ENCODE assay signal across 19 cellular contexts in the genomic region with DNA sequence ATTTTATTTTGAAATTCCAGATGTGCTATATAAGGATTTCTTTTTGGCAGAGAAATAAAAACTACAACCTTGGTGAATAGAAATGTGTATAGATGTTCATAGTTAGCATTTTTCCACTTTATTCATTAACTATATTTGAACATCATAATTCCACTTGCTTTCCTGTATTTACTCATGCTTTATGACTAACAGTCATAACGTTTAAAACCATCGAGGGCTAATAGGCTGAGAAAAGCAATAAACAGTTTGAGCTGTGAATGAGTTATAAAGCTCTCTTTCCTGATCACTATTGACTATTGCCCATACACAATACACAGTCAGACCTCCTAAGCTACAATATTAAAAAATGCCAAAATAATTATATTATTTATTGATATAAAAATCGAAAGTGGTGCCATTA.
DNase-seq lines count a peak whose midpoint lies in the region; ATAC-seq, FAIRE-seq and TF ChIP-seq lines count a peak whose summit lies in the region.
"Had no signal": no experiment of that assay in that cellular context is flagged by ENCODE, and none has a peak within 500 bp of the region (broad histone marks: within the 10 kb centered on the region; RNA-seq: fewer than 3 reads in every experiment).

No MANE protein-coding gene starts in this region.

- H3K9me1 ChIP-seq in IMR-90 (ENCODE audit: insufficient read depth, low read length): 0 out of 2 replicates have a peak, but pooled peaks cover 3% of the 10 kb centered on the region

- in situ Hi-C loops in IMR-90 (cut with MboI; ENCODE audit: low sequenced_read_pairs): no loop called here

- H3K36me3 ChIP-seq in IMR-90 (ENCODE audit: control insufficient read depth, insufficient read depth, low read length) (no peaks in the 10 kb centered on the region), astrocyte (ENCODE audit: insufficient read depth, low read length) (no peaks in the 10 kb centered on the region)
- H3K36me3 ChIP-seq: BLaER1 treated with 17β-estradiol and CSF1 and Interleukin-3, amounts not matched to agents 10 nM and 100 nM; HAP-1 had no signal

- no peak overlapping the region for H2AK9ac ChIP-seq in IMR-90 (replicated peaks; ENCODE audit: low read depth, low read length, poor library complexity)

- H3K27ac ChIP-seq in A549: no peak overlapping the region
- H3K27ac ChIP-seq in IMR-90 (ENCODE audit: insufficient read depth, low read length): no peak overlapping the region
- H3K27ac ChIP-seq in astrocyte (ENCODE audit: low read depth, low read length): no peak overlapping the region
- H3K27ac ChIP-seq: 22Rv1; BLaER1 treated with 17β-estradiol and CSF1 and Interleukin-3, amounts not matched to agents 10 nM and 100 nM; HL-60 had no signal

- H3K9me3 Mint-ChIP-seq in astrocyte (ENCODE audit: unreplicated experiment): no peaks in the 10 kb centered on the region
- H3K9me3 Mint-ChIP-seq: HFFc6 had no signal

- intact Hi-C loops in IMR-90 (cut with micrococcal nuclease): no loop called here

- no peak overlapping the region for H3K14ac ChIP-seq in IMR-90 (replicated peaks; ENCODE audit: low read depth, low read length)

- H3K9ac ChIP-seq in IMR-90 (ENCODE audit: low read depth, low read length): no peak overlapping the region
- no peak overlapping the region for H3K9ac ChIP-seq in astrocyte (ENCODE audit: low read length)
- H3K9ac ChIP-seq: BLaER1 treated with 17β-estradiol and CSF1 and Interleukin-3, amounts not matched to agents 10 nM and 100 nM had no signal

- dilution Hi-C loops in IMR-90 (cut with HindIII; ENCODE audit: low sequenced_read_pairs, unreplicated experiment): no loop called here

- H2BK5ac ChIP-seq in IMR-90 (ENCODE audit: low read depth, low read length, poor library complexity, severe bottlenecking): no peak overlapping the region

- no peaks in the 10 kb centered on the region for H3K4me1 Mint-ChIP-seq in astrocyte (ENCODE audit: low read depth, unreplicated experiment)
- H3K4me1 Mint-ChIP-seq: IgD-negative memory B cell had no signal

- no peak overlapping the region for H2BK15ac ChIP-seq in IMR-90 (ENCODE audit: low read depth, low read length)

- H3K27ac Mint-ChIP-seq in astrocyte (ENCODE audit: unreplicated experiment): no peak overlapping the region
- H3K27ac Mint-ChIP-seq: CD4-positive, CD25-positive, alpha-beta regulatory T cell; HFFc6; IgD-negative memory B cell had no signal

- H3K36me3 Mint-ChIP-seq in astrocyte (ENCODE audit: low read depth, unreplicated experiment): no peaks in the 10 kb centered on the region
- H3K36me3 Mint-ChIP-seq: CD4-positive, CD25-positive, alpha-beta regulatory T cell had no signal

- H2BK20ac ChIP-seq in IMR-90 (ENCODE audit: low read depth, low read length): no peak overlapping the region

- no peak overlapping the region for H2AFZ ChIP-seq in IMR-90 (replicated peaks; ENCODE audit: low read length, poor library complexity)
- no peak overlapping the region for H2AFZ ChIP-seq in astrocyte (ENCODE audit: low read depth, low read length)

- H4K20me1 ChIP-seq in IMR-90 (ENCODE audit: insufficient read depth, low read length): no peaks in the 10 kb centered on the region
- no peaks in the 10 kb centered on the region for H4K20me1 ChIP-seq in astrocyte (ENCODE audit: insufficient read depth, low read length)
- H4K20me1 ChIP-seq: BLaER1 treated with 17β-estradiol and CSF1 and Interleukin-3, amounts not matched to agents 10 nM and 100 nM had no signal

- BruUV-seq in IMR-90 (replicated peaks; lab: Mats Ljungman, UMichigan): no TSS peak

- H3K79me2 ChIP-seq in astrocyte (ENCODE audit: insufficient read depth, low read length): no peaks in the 10 kb centered on the region

- TF ChIP-seq POLR2A in A549 (IDR thresholded peaks at IDR 0.05; ENCODE audit: low read length) (no peak), IMR-90 (IDR thresholded peaks at IDR 0.05; ENCODE audit: low read depth, low read length) (no peak)

- H3K9me3 ChIP-seq in A549 (no peaks in the 10 kb centered on the region), IMR-90 (ENCODE audit: control insufficient read depth, insufficient read depth, low read length) (no peaks in the 10 kb centered on the region), astrocyte (ENCODE audit: insufficient read depth, low read depth, low read length) (no peaks in the 10 kb centered on the region)
- H3K9me3 ChIP-seq: HAP-1 had no signal

- TF ChIP-seq EP300 in A549 (IDR thresholded peaks at IDR 0.05): no peak

- H3K27me3 Mint-ChIP-seq in astrocyte (ENCODE audit: low read depth, unreplicated experiment): no peaks in the 10 kb centered on the region

- TF ChIP-seq RAD21 in A549 (conservative IDR thresholded peaks at IDR 0.05 in 1 of 2, IDR thresholded peaks at IDR 0.05 in 1 of 2) (no peak), IMR-90 (IDR thresholded peaks at IDR 0.05; ENCODE audit: low read length) (no peak)

- CTCF ChIA-PET in A549 (lab: Yijun Ruan, JAX): no interaction called here
- CTCF ChIA-PET in IMR-90 (lab: Yijun Ruan, JAX): no interaction called here

- no peak overlapping the region for H3K4ac ChIP-seq in IMR-90 (ENCODE audit: low read depth, low read length)

- H3K4me1 ChIP-seq in A549: peaks cover 9% of the 10 kb centered on the region; the same call in 2 of the 3 replicates
- H3K4me1 ChIP-seq in IMR-90 (ENCODE audit: control insufficient read depth, insufficient read depth, low read length): peaks cover 5% of the 10 kb centered on the region; the same call in 1 of the 2 replicates
- H3K4me1 ChIP-seq in astrocyte (ENCODE audit: insufficient read depth, low read length): no peaks in the 10 kb centered on the region
- H3K4me1 ChIP-seq: HAP-1 had no signal

- H3K27me3 ChIP-seq in IMR-90 (ENCODE audit: control insufficient read depth, insufficient read depth, low read length) (no peaks in the 10 kb centered on the region), astrocyte (ENCODE audit: insufficient read depth, low read length) (no peaks in the 10 kb centered on the region)
- H3K27me3 ChIP-seq: BLaER1 treated with 17β-estradiol and CSF1 and Interleukin-3, amounts not matched to agents 10 nM and 100 nM had no signal

- no peak for FAIRE-seq in A549 (lab: Jason Lieb, UNC)
- FAIRE-seq in astrocyte (lab: Jason Lieb, UNC): peak; percentile 23
- FAIRE-seq: GM12891, H1 had no signal

- DNase-seq in A549 (ENCODE audit: low read depth in 1 of 2, low spot score in 1 of 2) (no peak), IMR-90 (peak; percentile 10), astrocyte (ENCODE audit: low read depth) (no peak), kidney tubule cell (ENCODE audit: low spot score) (peak; percentile 63), HuH-7.5 (ENCODE audit: low spot score) (no peak), iPS-NIHi11 (ENCODE audit: low spot score) (no peak), NAMALWA (ENCODE audit: low spot score) (no peak), COLO668 (lab: John Stamatoyannopoulos, UW; ENCODE audit: unreplicated experiment) (no peak)
- DNase-seq: Calu3; CD4-positive, CD25-positive, alpha-beta regulatory T cell; DMS 273 treated with DMSO at 0.1 percent for 48 hours; HFFc6 had no signal

- no peak overlapping the region for H3K23ac ChIP-seq in IMR-90 (ENCODE audit: low read depth, low read length)

- ATAC-seq in A549 (no peak), IMR-90 (ENCODE audit: low read depth) (peak; percentile 49)

- no peak overlapping the region for H3K4me3 Mint-ChIP-seq in astrocyte (ENCODE audit: unreplicated experiment)
- H3K4me3 Mint-ChIP-seq: CD4-positive, CD25-positive, alpha-beta regulatory T cell; HFFc6; IgD-negative memory B cell had no signal

- H3K18ac ChIP-seq in IMR-90 (ENCODE audit: low read depth, low read length): no peak overlapping the region

- H4K91ac ChIP-seq in IMR-90 (ENCODE audit: insufficient read depth, low read depth, low read length): no peak overlapping the region

- no peak overlapping the region for H2BK120ac ChIP-seq in IMR-90 (ENCODE audit: low read depth, low read length)

- POLR2A ChIA-PET in A549 (lab: Yijun Ruan, JAX) (no interaction called here), IMR-90 (lab: Charles Lee; ENCODE audit: unreplicated experiment) (no interaction called here)

- no peak overlapping the region for H4K8ac ChIP-seq in IMR-90 (ENCODE audit: low read depth in 2 of 2, low read length in 2 of 2)

- H3K4me3 ChIP-seq in A549: no peak overlapping the region
- no peak overlapping the region for H3K4me3 ChIP-seq in IMR-90 (ENCODE audit: insufficient read depth, low read depth, low read length)
- no peak overlapping the region for H3K4me3 ChIP-seq in astrocyte (ENCODE audit: insufficient read depth, low read depth, low read length)
- H3K4me3 ChIP-seq: BLaER1 treated with 17β-estradiol and CSF1 and Interleukin-3, amounts not matched to agents 10 nM and 100 nM; HAP-1 had no signal

- H2AK5ac ChIP-seq in IMR-90 (ENCODE audit: low read depth, low read length): no peak overlapping the region

- no peak for TF ChIP-seq CTCF in A549 (IDR thresholded peaks at IDR 0.05)
- no peak for TF ChIP-seq CTCF in IMR-90 (conservative IDR thresholded peaks at IDR 0.05; ENCODE audit: low read depth, low read length)
- TF ChIP-seq CTCF in astrocyte (IDR thresholded peaks at IDR 0.05; ENCODE audit: insufficient read depth, low read depth, low read length): no peak

- H3K56ac ChIP-seq in IMR-90 (ENCODE audit: extremely low read depth, insufficient read depth, low read length): no peak overlapping the region

- H3K79me1 ChIP-seq in IMR-90 (ENCODE audit: low read depth in 1 of 2, low read length in 2 of 2): no peaks in the 10 kb centered on the region

- H4K5ac ChIP-seq in IMR-90 (ENCODE audit: low read depth, low read length): no peak overlapping the region

- peak overlapping the region; percentile 33 for H3K4me2 ChIP-seq in A549
- H3K4me2 ChIP-seq in IMR-90 (ENCODE audit: low read depth, low read length): no peak overlapping the region
- no peak overlapping the region for H3K4me2 ChIP-seq in astrocyte (ENCODE audit: low read length)
- H3K4me2 ChIP-seq: BLaER1 treated with 17β-estradiol and CSF1 and Interleukin-3, amounts not matched to agents 10 nM and 100 nM had no signal

- 11% methylated on average over 3 of the region's 3 CpGs for WGBS in A549 (ENCODE audit: missing lambda C conversion rate)
- no CpG with 5 or more reads among the region's 3 CpGs for WGBS in IMR-90 (ENCODE audit: extremely low coverage in 2 of 2, insufficient read length in 1 of 2), 2 experiments

TF ChIP-seq in A549, 52 proteins besides CTCF, POLR2A, EP300 and RAD21 (continues in another document):
- no peak for TF ChIP-seq POLR2AphosphoS2 (conservative IDR thresholded peaks at IDR 0.05; ENCODE audit: low read length)
- TF ChIP-seq RFX5 (IDR thresholded peaks at IDR 0.05): no peak
- no peak for TF ChIP-seq FOXS1 (CRISPR knock-in tag; IDR thresholded peaks at IDR 0.05)
- no peak for TF ChIP-seq HEYL (CRISPR knock-in tag; IDR thresholded peaks at IDR 0.05)
- no peak for TF ChIP-seq MYC (IDR thresholded peaks at IDR 0.05; ENCODE audit: borderline replicate concordance, low read length)
- no peak for TF ChIP-seq MAFK (IDR thresholded peaks at IDR 0.05; ENCODE audit: partially characterized antibody)

TF ChIP-seq in IMR-90, 13 proteins besides CTCF, POLR2A, EP300 and RAD21 (continues in another document):
- TF ChIP-seq BHLHE40 (IDR thresholded peaks at IDR 0.05; ENCODE audit: low read depth, low read length) (no peak), SMC3 (IDR thresholded peaks at IDR 0.05; ENCODE audit: low read depth, low read length) (no peak), CEBPB (IDR thresholded peaks at IDR 0.05; ENCODE audit: low read depth, low read length) (no peak)

Comparison
In these comparisons a context has a peak if more than half of its experiments do, and no peak if none do; other contexts are left out.
1. DNase-seq: peak in IMR-90 (single experiment) and kidney tubule cell (single experiment); none in A549 (0 of 2), astrocyte (single experiment), HuH-7.5 (single experiment), iPS-NIHi11 (single experiment), NAMALWA (single experiment) and COLO668 (single experiment).